11 cellular contexts compared by ENCODE assay signal in the genomic region with DNA sequence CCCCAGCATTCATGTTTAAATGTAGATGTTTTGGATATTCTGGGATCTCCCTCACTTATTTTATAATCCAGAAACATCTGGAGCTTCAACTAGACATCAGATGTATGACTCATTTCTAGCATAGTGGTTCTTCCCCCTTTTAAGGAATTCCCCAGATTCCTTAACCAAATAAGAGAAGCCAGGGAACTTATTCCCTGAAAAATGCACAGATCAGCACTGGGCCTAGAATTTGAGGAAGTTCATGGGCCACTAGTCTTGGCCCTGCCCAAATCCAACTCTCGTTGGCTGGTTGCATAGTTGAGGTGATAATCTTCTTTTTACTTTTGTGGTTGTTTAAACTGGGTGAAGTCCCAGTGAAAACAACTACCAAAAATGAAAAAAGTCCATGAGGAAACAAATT. TPM values are rescaled to one million over a fixed set of nuclear protein-coding genes. Genes with fewer than 3 reads are reported as not detected.
DNase-seq lines count a peak whose midpoint lies in the region; ATAC-seq, FAIRE-seq and TF ChIP-seq lines count a peak whose summit lies in the region.
"Had no signal": no experiment of that assay in that cellular context is flagged by ENCODE, and none has a peak within 500 bp of the region (broad histone marks: within the 10 kb centered on the region; RNA-seq: fewer than 3 reads in every experiment).

No MANE protein-coding gene starts in this region.

- intact Hi-C loops in ascending aorta (cut with DNase I) (loop anchor here (10.0 kb wide), 1 partner anchor 1537 kb away; no protein-coding TSS in a partner anchor), left ventricle myocardium superior (cut with micrococcal nuclease) (no loop called here)

- no peak for TF ChIP-seq CTCF in ascending aorta (IDR thresholded peaks at IDR 0.05)

- ATAC-seq in activated naive CD8-positive, alpha-beta T cell treated with anti-CD3 and anti-CD28 coated beads, Interleukin-2, amount 50 U/mL, for 24 hours, result no peak
- peak; percentile 46 for ATAC-seq in left ventricle myocardium superior
- ATAC-seq: activated CD8-positive, alpha-beta T cell treated with anti-CD3 and anti-CD28 coated beads for 36 hours had no signal

- H3K36me3 Mint-ChIP-seq in activated naive CD8-positive, alpha-beta T cell treated with anti-CD3 and anti-CD28 coated beads, Interleukin-2, amount 50 U/mL, for 24 hours (ENCODE audit: low read depth), result peaks cover 54% of the 10 kb centered on the region
- peaks cover 33% of the 10 kb centered on the region for H3K36me3 Mint-ChIP-seq in activated naive CD8-positive, alpha-beta T cell treated with anti-CD3 and anti-CD28 coated beads for 36 hours

- DNase-seq in activated naive CD8-positive, alpha-beta T cell treated with anti-CD3 and anti-CD28 coated beads, Interleukin-2, amount 50 U/mL, for 24 hours, result no peak
- no peak for DNase-seq in activated naive CD8-positive, alpha-beta T cell treated with anti-CD3 and anti-CD28 coated beads for 36 hours
- DNase-seq in ascending aorta (ENCODE audit: low spot score in 2 of 2) (no peak), left ventricle myocardium superior (no peak), urothelium cell line (ENCODE audit: low spot score) (peak; percentile 48), H7 (no peak), Ammon's horn (ENCODE audit: low spot score) (no peak)
- no peak for DNase-seq in stimulated activated CD4-positive, alpha-beta T cell treated with anti-CD3 and anti-CD28 coated beads, Interleukin-2, amount 100 ng/mL, for 48 hours
- DNase-seq: activated CD8-positive, alpha-beta T cell treated with anti-CD3 and anti-CD28 coated beads for 36 hours; effector CD8-positive, alpha-beta T cell; NCI-H524 treated with DMSO at 0.1 percent for 48 hours had no signal

- H3K4me1 Mint-ChIP-seq in activated naive CD8-positive, alpha-beta T cell treated with anti-CD3 and anti-CD28 coated beads, Interleukin-2, amount 50 U/mL, for 24 hours, result peaks cover 30% of the 10 kb centered on the region
- H3K4me1 Mint-ChIP-seq in activated naive CD8-positive, alpha-beta T cell treated with anti-CD3 and anti-CD28 coated beads for 36 hours, result peaks cover 18% of the 10 kb centered on the region

- H3K9me3 ChIP-seq in ascending aorta, result no peaks in the 10 kb centered on the region

- peak overlapping the region; percentile 39 for H3K27ac Mint-ChIP-seq in activated naive CD8-positive, alpha-beta T cell treated with anti-CD3 and anti-CD28 coated beads, Interleukin-2, amount 50 U/mL, for 24 hours
- H3K27ac Mint-ChIP-seq in activated naive CD8-positive, alpha-beta T cell treated with anti-CD3 and anti-CD28 coated beads for 36 hours, result no peak overlapping the region
- H3K27ac Mint-ChIP-seq: activated CD8-positive, alpha-beta T cell treated with anti-CD3 and anti-CD28 coated beads for 36 hours had no signal

- FAIRE-seq in urothelium cell line (lab: Jason Lieb, UNC), result no peak

- H3K9me3 Mint-ChIP-seq in activated naive CD8-positive, alpha-beta T cell treated with anti-CD3 and anti-CD28 coated beads, Interleukin-2, amount 50 U/mL, for 24 hours, result no peaks in the 10 kb centered on the region
- H3K9me3 Mint-ChIP-seq in activated naive CD8-positive, alpha-beta T cell treated with anti-CD3 and anti-CD28 coated beads for 36 hours, result no peaks in the 10 kb centered on the region
- H3K9me3 Mint-ChIP-seq: activated CD8-positive, alpha-beta T cell treated with anti-CD3 and anti-CD28 coated beads for 36 hours had no signal

- no peaks in the 10 kb centered on the region for H3K27me3 Mint-ChIP-seq in activated naive CD8-positive, alpha-beta T cell treated with anti-CD3 and anti-CD28 coated beads, Interleukin-2, amount 50 U/mL, for 24 hours
- H3K27me3 Mint-ChIP-seq in activated naive CD8-positive, alpha-beta T cell treated with anti-CD3 and anti-CD28 coated beads for 36 hours, result no peaks in the 10 kb centered on the region
- H3K27me3 Mint-ChIP-seq: activated CD8-positive, alpha-beta T cell treated with anti-CD3 and anti-CD28 coated beads for 36 hours had no signal

- H3K27me3 ChIP-seq in ascending aorta (no peaks in the 10 kb centered on the region), H7 (ENCODE audit: control insufficient read depth, insufficient read depth, low read length) (no peaks in the 10 kb centered on the region)

- H3K4me1 ChIP-seq in ascending aorta, result peaks cover 5 to 20% of the 10 kb centered on the region in 2 donors

- no peak overlapping the region for H3K4me3 ChIP-seq in ascending aorta
- no peak overlapping the region for H3K4me3 ChIP-seq in H7 (ENCODE audit: insufficient read depth, low read depth, low read length)

- H3K27ac ChIP-seq in ascending aorta, result peak overlapping the region; percentile 53 to 64

- peaks cover 6 to 8% of the 10 kb centered on the region in 2 donors for H3K36me3 ChIP-seq in ascending aorta
- H3K36me3 ChIP-seq in H7 (replicated peaks; ENCODE audit: control insufficient read depth, insufficient read depth, low read length), result peaks cover 1% of the 10 kb centered on the region; the same call in 1 of the 2 replicates

- no peak overlapping the region for H3K4me3 Mint-ChIP-seq in activated naive CD8-positive, alpha-beta T cell treated with anti-CD3 and anti-CD28 coated beads, Interleukin-2, amount 50 U/mL, for 24 hours
- H3K4me3 Mint-ChIP-seq in activated naive CD8-positive, alpha-beta T cell treated with anti-CD3 and anti-CD28 coated beads for 36 hours, result no peak overlapping the region
- H3K4me3 Mint-ChIP-seq: activated CD8-positive, alpha-beta T cell treated with anti-CD3 and anti-CD28 coated beads for 36 hours had no signal

RNA-seq across cellular contexts. Expression of a gene that starts 20.4 kb away (rescaled TPM):
- total RNA-seq in activated naive CD8-positive, alpha-beta T cell treated with anti-CD3 and anti-CD28 coated beads for 36 hours, result not detected
- total RNA-seq in ascending aorta (520 TPM), left ventricle myocardium superior (14.6 TPM)
- total RNA-seq in H7 (2014; rRNA removed; shearing (Covaris generic)), result not detected in 2 replicates
- total RNA-seq: activated CD8-positive, alpha-beta T cell treated with anti-CD3 and anti-CD28 coated beads for 36 hours had no signal

RNA-seq across cellular contexts. Expression of a gene that starts 39.4 kb away (rescaled TPM):
- total RNA-seq in activated naive CD8-positive, alpha-beta T cell treated with anti-CD3 and anti-CD28 coated beads for 36 hours, result 1 to 10 TPM; 7.6 to 8.2 TPM
- total RNA-seq in ascending aorta (1.2 TPM), left ventricle myocardium superior (3.3 TPM)
- total RNA-seq in H7 (2014; rRNA removed; shearing (Covaris generic)), result 2.9 and 7.8 TPM in 2 replicates

Comparison
In these comparisons a context has a peak if more than half of its experiments do, and no peak if none do; other contexts are left out.
1. RNA of a gene that starts 20.4 kb away (total RNA-seq): 520 TPM in ascending aorta (single experiment); 14.6 TPM in left ventricle myocardium superior (single experiment), not detected in activated naive CD8-positive, alpha-beta T cell treated with anti-CD3 and anti-CD28 coated beads for 36 hours and not detected in H7; every median in the first group is over 10 times any median in the second.